ENCODE assay signal across 20 cellular contexts in genomic region chr2:109174626-109175349, GRCh38. TPM values are rescaled to one million over a fixed set of nuclear protein-coding genes. Genes with fewer than 3 reads are reported as not detected.
DNase-seq lines count a peak whose midpoint lies in the region; ATAC-seq, FAIRE-seq and TF ChIP-seq lines count a peak whose summit lies in the region.
"Had no signal": no experiment of that assay in that cellular context is flagged by ENCODE, and none has a peak within 500 bp of the region (broad histone marks: within the 10 kb centered on the region; RNA-seq: fewer than 3 reads in every experiment).

No MANE protein-coding gene starts in this region.

- no peak for FAIRE-seq in HepG2 (lab: Jason Lieb, UNC)

- in situ Hi-C loops in HepG2 (cut with HindIII; ENCODE audit: extremely low pct_ligation_motif_present, low pct_unique_long_range_greater_than_20kb) = no loop called here

- H3K27ac ChIP-seq in HepG2 (ENCODE audit: extremely low read length, insufficient read depth, low read length) (no peak overlapping the region), right lobe of liver (no peak overlapping the region), esophagus squamous epithelium (peak overlapping the region in 3 of 4 donors; percentile 74 to 92 (median 89)), prostate gland (peak overlapping the region; percentile 59 to 67)

- H3K36me3 Mint-ChIP-seq in glutamatergic neuron (ENCODE audit: unreplicated experiment) = peaks cover 17% of the 10 kb centered on the region
- no peaks in the 10 kb centered on the region for H3K36me3 Mint-ChIP-seq in activated CD4-positive, alpha-beta T cell treated with anti-CD3 and anti-CD28 coated beads, Interleukin-2, amount 10 ng/mL, durations not matched to agents 24 days and 14 days (ENCODE audit: low read depth)

- 36% methylated on average over 7 of the region's 7 CpGs for WGBS in HepG2 (ENCODE audit: low lambda C conversion rate)
- 65% methylated on average over 7 of the region's 7 CpGs for WGBS in right lobe of liver (ENCODE audit: insufficient coverage, low coverage, low lambda C conversion rate, missing lambda C conversion rate)
- WGBS in esophagus squamous epithelium, 2 donors = 80 to 88% methylated on average over 7 of the region's 7 CpGs
- 81% methylated on average over 7 of the region's 7 CpGs for WGBS in prostate gland

- DNase-seq in HepG2 (ENCODE audit: low spot score) (no peak), right lobe of liver (no peak), esophagus squamous epithelium (lab: John Stamatoyannopoulos, UW) (no peak), prostate gland (ENCODE audit: low spot score) (no peak), glutamatergic neuron (no peak), dedifferentiated amniotic fluid mesenchymal stem cell (ENCODE audit: extremely low spot score) (no peak)
- no peak for DNase-seq in activated CD4-positive, alpha-beta T cell treated with anti-CD3 and anti-CD28 coated beads, Interleukin-2, amount 10 ng/mL, durations not matched to agents 24 days and 14 days
- DNase-seq: activated B cell treated with CpG ODN at 0.5 μM for 24 hours; activated gamma-delta T cell; brain microvascular endothelial cell; effector CD4-positive, alpha-beta T cell; foreskin melanocyte; immature natural killer cell; KBM-7; midbrain; NCI-H1436 treated with DMSO at 0.1 percent for 48 hours; NCI-H510A; occipital lobe had no signal

- peaks cover 23% of the 10 kb centered on the region for H3K4me1 Mint-ChIP-seq in glutamatergic neuron (ENCODE audit: low read depth, unreplicated experiment)
- H3K4me1 Mint-ChIP-seq in activated CD4-positive, alpha-beta T cell treated with anti-CD3 and anti-CD28 coated beads, Interleukin-2, amount 10 ng/mL, durations not matched to agents 24 days and 14 days = peaks cover 8% of the 10 kb centered on the region

- no peak for TF ChIP-seq POLR2A in HepG2 (IDR thresholded peaks at IDR 0.05; ENCODE audit: insufficient read depth in 1 of 2, low read depth in 2 of 2, low read length in 2 of 2)
- TF ChIP-seq POLR2A in right lobe of liver (IDR thresholded peaks at IDR 0.05) = no peak
- no peak for TF ChIP-seq POLR2A in esophagus squamous epithelium (IDR thresholded peaks at IDR 0.05)
- TF ChIP-seq POLR2A in prostate gland (IDR thresholded peaks at IDR 0.05) = no peak

- POLR2A ChIA-PET in HepG2 (lab: Yijun Ruan, JAX) = no interaction called here

- BruUV-seq in HepG2 (replicated peaks; lab: Mats Ljungman, UMichigan) = no TSS peak

- H3K9me3 ChIP-seq in HepG2 (ENCODE audit: low read length) = peaks cover 8% of the 10 kb centered on the region
- no peaks in the 10 kb centered on the region for H3K9me3 ChIP-seq in right lobe of liver
- no peaks in the 10 kb centered on the region for H3K9me3 ChIP-seq in esophagus squamous epithelium
- H3K9me3 ChIP-seq in prostate gland = no peaks in the 10 kb centered on the region

- peaks cover 3% of the 10 kb centered on the region for H3K9me3 Mint-ChIP-seq in glutamatergic neuron (ENCODE audit: unreplicated experiment)
- H3K9me3 Mint-ChIP-seq in activated CD4-positive, alpha-beta T cell treated with anti-CD3 and anti-CD28 coated beads, Interleukin-2, amount 10 ng/mL, durations not matched to agents 24 days and 14 days = peaks cover 8% of the 10 kb centered on the region

- TF ChIP-seq CTCF in HepG2 (CRISPR knock-in tag; IDR thresholded peaks at IDR 0.05) (no peak), right lobe of liver (IDR thresholded peaks at IDR 0.05) (no peak), esophagus squamous epithelium (IDR thresholded peaks at IDR 0.05) (no peak), prostate gland (IDR thresholded peaks at IDR 0.05) (no peak), glutamatergic neuron (IDR thresholded peaks at IDR 0.05; ENCODE audit: partially characterized antibody, unreplicated experiment) (no peak)

- no peak for TF ChIP-seq EP300 in HepG2 (IDR thresholded peaks at IDR 0.05; ENCODE audit: low read depth in 2 of 2, low read length in 2 of 2)
- no peak for TF ChIP-seq EP300 in HepG2 (CRISPR knock-in tag; IDR thresholded peaks at IDR 0.05; ENCODE audit: borderline replicate concordance)

- H3K27me3 ChIP-seq in HepG2 (ENCODE audit: control insufficient read depth in 1 of 2, insufficient read depth in 2 of 2, low read length in 2 of 2) = 0 out of 5 replicates have a peak, but pooled peaks cover 0 to 1% of the 10 kb centered on the region in 2 experiments
- no peaks in the 10 kb centered on the region for H3K27me3 ChIP-seq in right lobe of liver
- peaks cover 0 to 4% (median 0%) of the 10 kb centered on the region in 4 donors for H3K27me3 ChIP-seq in esophagus squamous epithelium
- no peaks in the 10 kb centered on the region for H3K27me3 ChIP-seq in prostate gland (replicated peaks; ENCODE audit: insufficient read depth)
- H3K27me3 ChIP-seq: brain microvascular endothelial cell had no signal

- H3K27me3 Mint-ChIP-seq in glutamatergic neuron (ENCODE audit: unreplicated experiment) = peaks cover 2% of the 10 kb centered on the region
- H3K27me3 Mint-ChIP-seq in activated CD4-positive, alpha-beta T cell treated with anti-CD3 and anti-CD28 coated beads, Interleukin-2, amount 10 ng/mL, durations not matched to agents 24 days and 14 days = peaks cover 19% of the 10 kb centered on the region

- no peak for TF ChIP-seq RAD21 in HepG2 (CRISPR knock-in tag; IDR thresholded peaks at IDR 0.05)

- H3K36me3 ChIP-seq in HepG2 (replicated peaks in 1 of 2; ENCODE audit: control insufficient read depth in 1 of 2, insufficient read depth in 2 of 2, low read length in 2 of 2) (no peaks in the 10 kb centered on the region), right lobe of liver (no peaks in the 10 kb centered on the region), esophagus squamous epithelium (no peaks in the 10 kb centered on the region), prostate gland (no peaks in the 10 kb centered on the region)
- H3K36me3 ChIP-seq: brain microvascular endothelial cell had no signal

- H2AFZ ChIP-seq in HepG2 (ENCODE audit: low read length) = no peak overlapping the region

- no peak overlapping the region for H3K4me2 ChIP-seq in HepG2 (ENCODE audit: low read depth, low read length)

- intact Hi-C loops in HepG2 (cut with micrococcal nuclease; ENCODE audit: unreplicated experiment) (no loop called here), right lobe of liver (cut with DNase I) (no loop called here), esophagus squamous epithelium (cut with DNase I) (no loop called here), prostate gland (cut with DNase I) (loop anchor here (5.0 kb wide), 3 partner anchors 42 to 148 kb away; no protein-coding TSS in a partner anchor)
- intact Hi-C loops in activated CD4-positive, alpha-beta T cell treated with anti-CD3 and anti-CD28 coated beads, Interleukin-2, amount 10 ng/mL, durations not matched to agents 24 days and 14 days (cut with micrococcal nuclease) = no loop called here

- no peak overlapping the region for H3K9ac ChIP-seq in HepG2 (ENCODE audit: insufficient read depth, low read depth, low read length)

- H3K4me3 ChIP-seq in HepG2 (replicated peaks in 1 of 3; ENCODE audit: insufficient read depth in 1 of 3, low read depth in 2 of 3, low read length in 3 of 3) (no peak overlapping the region), right lobe of liver (no peak overlapping the region), esophagus squamous epithelium (no peak overlapping the region), prostate gland (no peak overlapping the region)

- no peak overlapping the region for H3K27ac Mint-ChIP-seq in glutamatergic neuron (ENCODE audit: unreplicated experiment)
- H3K27ac Mint-ChIP-seq in activated CD4-positive, alpha-beta T cell treated with anti-CD3 and anti-CD28 coated beads, Interleukin-2, amount 10 ng/mL, durations not matched to agents 24 days and 14 days = no peak overlapping the region
- H3K27ac Mint-ChIP-seq: activated B cell treated with CpG ODN at 0.5 μM for 24 hours; T-helper 1 cell treated with Interleukin-12 subunit alpha and Interleukin-12 subunit beta and Interleukin-4 antibody, amounts not matched to agents 30 μg/mL and 1 μg/mL, for 36 hours had no signal

- H3K79me2 ChIP-seq in HepG2 (ENCODE audit: insufficient read depth, low read length) = no peaks in the 10 kb centered on the region

- CTCF ChIA-PET in HepG2 (lab: Yijun Ruan, JAX; ENCODE audit: low intra/inter-chr PET ratio, low total read pairs) = no interaction called here

- no peaks in the 10 kb centered on the region for H4K20me1 ChIP-seq in HepG2 (ENCODE audit: insufficient read depth, low read length)

- H3K4me3 Mint-ChIP-seq in glutamatergic neuron (ENCODE audit: unreplicated experiment) = no peak overlapping the region
- no peak overlapping the region for H3K4me3 Mint-ChIP-seq in activated CD4-positive, alpha-beta T cell treated with anti-CD3 and anti-CD28 coated beads, Interleukin-2, amount 10 ng/mL, durations not matched to agents 24 days and 14 days
- H3K4me3 Mint-ChIP-seq: activated B cell treated with CpG ODN at 0.5 μM for 24 hours; immature natural killer cell; T-helper 1 cell treated with Interleukin-12 subunit alpha and Interleukin-12 subunit beta and Interleukin-4 antibody, amounts not matched to agents 30 μg/mL and 1 μg/mL, for 36 hours had no signal

- H3K4me1 ChIP-seq in HepG2 (ENCODE audit: insufficient read depth, low read length) = no peaks in the 10 kb centered on the region
- H3K4me1 ChIP-seq in right lobe of liver = no peaks in the 10 kb centered on the region
- H3K4me1 ChIP-seq in esophagus squamous epithelium = peaks cover 0 to 52% (median 27%) of the 10 kb centered on the region in 3 donors
- no peaks in the 10 kb centered on the region for H3K4me1 ChIP-seq in prostate gland (replicated peaks)

- ATAC-seq in HepG2 (no peak), right lobe of liver (no peak), HG02610 (IDR thresholded peaks at IDR 0.05; ENCODE audit: unreplicated experiment) (no peak)

RNA-seq across cellular contexts. Expression of gene SH3RF3, which starts 45.8 kb away (rescaled TPM):
- 0.04 TPM in 1 of 2 replicates, not detected in the other for total RNA-seq in HepG2 (2016; rRNA removed; fragmentation: Illumina TruSeq; extraction: Trizol)
- not detected in 2 replicates for total RNA-seq in HepG2 (2016; cell fraction: cytosol; rRNA removed; fragmentation: Illumina TruSeq; extraction: Trizol; ENCODE audit: low read depth)
- total RNA-seq in HepG2 (2016; cell fraction: insoluble cytoplasmic fraction; rRNA removed; fragmentation: Illumina TruSeq; extraction: Trizol) = 0.02 TPM in 1 of 2 replicates, not detected in the other
- not detected in 2 replicates for total RNA-seq in HepG2 (2016; cell fraction: membrane; rRNA removed; fragmentation: Illumina TruSeq; extraction: Trizol)
- not detected in 2 replicates for total RNA-seq in HepG2 (2016; cell fraction: nucleus; rRNA removed; fragmentation: Illumina TruSeq; extraction: Trizol)
- polyA plus RNA-seq in HepG2 (2011; rRNA removed) = 0.01 TPM in 1 of 2 replicates, not detected in the other
- polyA plus RNA-seq in HepG2 (2011; cell fraction: cytosol; rRNA removed) = not detected in 2 replicates
- 0.02 TPM in 1 of 2 replicates, not detected in the other for polyA plus RNA-seq in HepG2 (2011; cell fraction: nucleus; rRNA removed)
- polyA plus RNA-seq in HepG2 (2012) = 0.03 and 0.05 TPM in 2 replicates
- polyA plus RNA-seq in HepG2 (2016; cell fraction: cytosol; fragmentation: Illumina TruSeq; extraction: Trizol; ENCODE audit: low read depth) = not detected in 2 replicates
- 0.03 TPM in 1 of 2 replicates, not detected in the other for polyA plus RNA-seq in HepG2 (2016; cell fraction: insoluble cytoplasmic fraction; fragmentation: Illumina TruSeq; extraction: Trizol; ENCODE audit: low read depth)
- not detected in 2 replicates for polyA plus RNA-seq in HepG2 (2016; cell fraction: membrane; fragmentation: Illumina TruSeq; extraction: Trizol; ENCODE audit: low read depth)
- polyA plus RNA-seq in HepG2 (2016; cell fraction: nucleus; fragmentation: Illumina TruSeq; extraction: Trizol; ENCODE audit: insufficient read depth, low read depth) = not detected in 2 replicates
- polyA minus RNA-seq in HepG2 (2011; rRNA and poly(A)+ RNA removed; ENCODE audit: low replicate concordance) = 1.4 TPM in 1 of 2 replicates, not detected in the other
- polyA minus RNA-seq in HepG2 (2011; cell fraction: cytosol; rRNA and poly(A)+ RNA removed) = not detected in 2 replicates
- polyA minus RNA-seq in HepG2 (2011; cell fraction: nucleus; rRNA and poly(A)+ RNA removed) = 0.12 and 0.13 TPM in 2 replicates
- total RNA-seq in right lobe of liver = 1 to 10 TPM in 4 of 6 experiments, under 1 TPM in 2; 0.68 to 1.6 (median 1.2) TPM
- total RNA-seq in esophagus squamous epithelium = 1 to 10 TPM; 2.4 to 5.5 (median 2.9) TPM
- total RNA-seq in prostate gland = 10 to 100 TPM in 1 of 2 donors, 1 to 10 TPM in 1; 1.4 to 17.0 TPM
- total RNA-seq in glutamatergic neuron (ENCODE audit: unreplicated experiment) = 1.7 TPM
- 0.47 TPM in 2 replicates for total RNA-seq in activated CD4-positive, alpha-beta T cell treated with anti-CD3 and anti-CD28 coated beads, Interleukin-2, amount 10 ng/mL, durations not matched to agents 24 days and 14 days
- polyA plus RNA-seq: immature natural killer cell had no signal

Comparison
In these comparisons a context has a peak if more than half of its experiments do, and no peak if none do; other contexts are left out.
1. H3K27ac ChIP-seq: peak in esophagus squamous epithelium (3 of 4) and prostate gland (2 of 2); none in HepG2 (single experiment) and right lobe of liver (0 of 3).